In genomic region chr11:13963169-13963948, GRCh38 we compare ENCODE assay signal across 9 cellular contexts. TPM values are rescaled to one million over a fixed set of nuclear protein-coding genes. Genes with fewer than 3 reads are reported as not detected.
A peak's percentile ranks its signal among the peaks of the same experiment; 100 is the strongest.
DNase-seq lines count a peak whose midpoint lies in the region; ATAC-seq and TF ChIP-seq lines count a peak whose summit lies in the region.
"Had no signal": no experiment of that assay in that cellular context is flagged by ENCODE, and none has a peak within 500 bp of the region (broad histone marks: within the 10 kb centered on the region; RNA-seq: fewer than 3 reads in every experiment).

No MANE protein-coding gene starts in this region.

- DNase-seq in activated CD4-positive, alpha-beta T cell treated with anti-CD3 and anti-CD28 coated beads for 36 hours, result peak; percentile 57
- DNase-seq in activated CD4-positive, alpha-beta T cell treated with anti-CD3 and anti-CD28 coated beads for 1 hour, result no peak
- DNase-seq in cerebellum (ENCODE audit: low spot score), result peak; percentile 31
- DNase-seq in lower lobe of right lung, result peak; percentile 45
- no peak for DNase-seq in retina
- DNase-seq in SKM-1 treated with dmso at 0.1 percent for 144 hours (lab: John Stamatoyannopoulos, UW; ENCODE audit: unreplicated experiment), result no peak

- no peaks in the 10 kb centered on the region for H3K9me3 ChIP-seq in lower lobe of right lung
- no peaks in the 10 kb centered on the region for H3K9me3 ChIP-seq in subcutaneous abdominal adipose tissue (ENCODE audit: control insufficient read depth in 5 of 5, low read length in 5 of 5)

- H3K4me1 ChIP-seq in lower lobe of right lung, result peaks cover 10% of the 10 kb centered on the region
- peaks cover 0 to 48% (median 34%) of the 10 kb centered on the region in 5 donors for H3K4me1 ChIP-seq in subcutaneous abdominal adipose tissue (ENCODE audit: control insufficient read depth in 5 of 5, insufficient read depth in 5 of 5, low read length in 5 of 5)

- peaks cover 47% of the 10 kb centered on the region for H3K27me3 Mint-ChIP-seq in activated CD4-positive, alpha-beta T cell treated with anti-CD3 and anti-CD28 coated beads for 36 hours

- no peak overlapping the region for H3K27ac Mint-ChIP-seq in activated CD4-positive, alpha-beta T cell treated with anti-CD3 and anti-CD28 coated beads for 36 hours

- H3K9ac ChIP-seq in subcutaneous abdominal adipose tissue (ENCODE audit: low read length in 5 of 5), result peak overlapping the region in 2 of 5 donors; percentile 17

- H3K36me3 Mint-ChIP-seq in activated CD4-positive, alpha-beta T cell treated with anti-CD3 and anti-CD28 coated beads for 36 hours (ENCODE audit: low read depth), result no peaks in the 10 kb centered on the region

- H3K27ac ChIP-seq in lower lobe of right lung (peak overlapping the region; percentile 74), subcutaneous abdominal adipose tissue (ENCODE audit: low read depth, low read length) (no peak overlapping the region)
- H3K27ac ChIP-seq: epithelial cell of prostate had no signal

- H3K4me3 Mint-ChIP-seq in activated CD4-positive, alpha-beta T cell treated with anti-CD3 and anti-CD28 coated beads for 36 hours, result peak overlapping the region; percentile 47

- H3K36me3 ChIP-seq in lower lobe of right lung, result no peaks in the 10 kb centered on the region
- no peaks in the 10 kb centered on the region for H3K36me3 ChIP-seq in subcutaneous abdominal adipose tissue (ENCODE audit: control insufficient read depth in 5 of 5, insufficient read depth in 5 of 5, low read length in 5 of 5)

- intact Hi-C loops in activated CD4-positive, alpha-beta T cell treated with anti-CD3 and anti-CD28 coated beads for 36 hours (cut with DNase I, micrococcal nuclease), result no loop called here
- intact Hi-C loops in lower lobe of right lung (cut with DNase I), result no loop called here

- TF ChIP-seq CTCF in lower lobe of right lung (IDR thresholded peaks at IDR 0.05), result no peak

- H3K4me1 Mint-ChIP-seq in activated CD4-positive, alpha-beta T cell treated with anti-CD3 and anti-CD28 coated beads for 36 hours, result peaks cover 12% of the 10 kb centered on the region

- H3K27me3 ChIP-seq in lower lobe of right lung (ENCODE audit: low read depth) (peaks cover 45% of the 10 kb centered on the region), subcutaneous abdominal adipose tissue (ENCODE audit: control insufficient read depth in 5 of 5, insufficient read depth in 4 of 5, low read length in 5 of 5) (peaks cover 0 to 25% (median 11%) of the 10 kb centered on the region in 5 donors)

- no peaks in the 10 kb centered on the region for H3K9me3 Mint-ChIP-seq in activated CD4-positive, alpha-beta T cell treated with anti-CD3 and anti-CD28 coated beads for 36 hours (ENCODE audit: low read depth)

- H3K4me3 ChIP-seq in lower lobe of right lung (peak overlapping the region; percentile 58), subcutaneous abdominal adipose tissue (ENCODE audit: low read depth in 1 of 5, low read length in 5 of 5) (peak overlapping the region; percentile 51 to 79 (median 69))

- POLR2A ChIA-PET in activated CD4-positive, alpha-beta T cell treated with anti-CD3 and anti-CD28 coated beads for 36 hours (lab: Charles Lee), result no interaction called here

- peak; percentile 49 for ATAC-seq in activated CD4-positive, alpha-beta T cell treated with anti-CD3 and anti-CD28 coated beads for 36 hours
- ATAC-seq in lower lobe of right lung, result peak; percentile 46 to 64
- no peak for ATAC-seq in HG03457 (IDR thresholded peaks at IDR 0.05; ENCODE audit: unreplicated experiment)

- CTCF ChIA-PET in activated CD4-positive, alpha-beta T cell treated with anti-CD3 and anti-CD28 coated beads for 36 hours (lab: Charles Lee), result interaction anchor here (0.6 to 3.9 kb wide), 14 partner anchors 9 to 941 kb away, joined by 3 to 34 read pairs (median 3); no protein-coding TSS in a partner anchor

RNA-seq across cellular contexts. Expression of gene SPON1, which starts 0.8 kb away (rescaled TPM):
- under 1 TPM; 0.26 to 0.41 TPM for total RNA-seq in activated CD4-positive, alpha-beta T cell treated with anti-CD3 and anti-CD28 coated beads for 36 hours
- 39.1 TPM for total RNA-seq in cerebellum
- total RNA-seq in lower lobe of right lung, result 40.1 TPM

Comparison
In these comparisons a context has a peak if more than half of its experiments do, and no peak if none do; other contexts are left out.
1. DNase-seq: peak in activated CD4-positive, alpha-beta T cell treated with anti-CD3 and anti-CD28 coated beads for 36 hours (single experiment), cerebellum (single experiment) and lower lobe of right lung (single experiment); none in activated CD4-positive, alpha-beta T cell treated with anti-CD3 and anti-CD28 coated beads for 1 hour (single experiment), retina (single experiment) and SKM-1 treated with dmso at 0.1 percent for 144 hours (single experiment).
2. RNA of gene SPON1, which starts 0.8 kb away (total RNA-seq): 40.1 TPM in lower lobe of right lung (single experiment) and 39.1 TPM in cerebellum (single experiment); 0.26 to 0.41 TPM in activated CD4-positive, alpha-beta T cell treated with anti-CD3 and anti-CD28 coated beads for 36 hours; every median in the first group is over 10 times any median in the second.